8 cellular contexts compared by ENCODE assay signal in the genomic region with DNA sequence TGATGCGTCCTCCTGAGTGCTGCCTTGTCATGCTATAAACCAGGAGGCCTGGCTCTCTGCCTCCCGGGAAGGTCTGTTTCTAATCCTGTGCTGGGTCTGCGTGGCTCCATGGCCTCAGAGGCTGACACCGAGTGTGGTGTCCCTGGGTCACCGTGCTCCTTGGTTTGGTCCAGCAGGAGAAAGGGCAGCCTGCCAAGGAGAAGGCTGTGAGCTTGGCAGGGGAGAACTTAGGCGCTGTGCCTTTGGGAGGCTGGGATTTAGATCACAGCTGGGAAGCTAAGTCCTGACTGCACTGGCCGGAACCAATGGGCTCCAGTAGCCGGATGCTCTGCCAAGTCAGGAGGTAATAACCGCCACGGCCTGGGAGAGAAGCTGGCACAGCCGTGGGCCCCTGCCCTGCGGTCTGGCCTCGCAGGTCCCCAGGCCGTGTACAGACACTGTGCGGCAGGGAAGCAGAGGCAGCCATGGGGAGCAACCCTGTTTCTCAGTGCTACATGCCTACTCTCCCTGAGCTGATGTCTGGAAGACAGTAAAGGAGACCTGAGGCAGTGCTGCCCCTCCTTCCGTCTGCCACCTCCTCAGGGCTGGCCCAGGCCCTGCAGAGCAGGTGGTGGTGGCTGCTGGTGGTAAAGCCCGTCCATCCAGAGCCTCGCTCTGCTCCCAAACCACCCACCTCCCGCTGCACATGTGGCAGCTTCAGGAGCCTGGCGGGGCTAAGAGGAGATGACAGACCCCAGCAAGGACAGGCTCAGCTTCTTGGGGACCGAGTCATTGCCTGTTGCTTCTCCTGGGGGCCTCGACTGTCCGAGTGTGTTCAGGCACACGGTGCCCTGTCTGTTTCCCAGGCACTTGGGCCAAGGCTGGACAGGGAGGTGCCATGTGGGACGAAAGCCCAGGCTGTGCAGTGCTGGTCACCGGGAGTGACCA. TPM values are rescaled to one million over a fixed set of nuclear protein-coding genes. Genes with fewer than 3 reads are reported as not detected.
DNase-seq lines count a peak whose midpoint lies in the region; ATAC-seq, FAIRE-seq and TF ChIP-seq lines count a peak whose summit lies in the region.

No MANE protein-coding gene starts in this region.

- H4K20me1 ChIP-seq in keratinocyte (ENCODE audit: control insufficient read depth, extremely low read depth, insufficient read depth, low read length) = no peaks in the 10 kb centered on the region

- no peak for ATAC-seq in HG03108 (IDR thresholded peaks at IDR 0.05; ENCODE audit: unreplicated experiment)

- dilution Hi-C loops in keratinocyte (cut with MboI; ENCODE audit: extremely low pct_ligation_motif_present, low sequenced_read_pairs) = no loop called here

- H3K9me3 ChIP-seq in keratinocyte (ENCODE audit: control insufficient read depth, low read depth, low read length) (no peaks in the 10 kb centered on the region), stomach smooth muscle (ENCODE audit: control insufficient read depth in 2 of 2, low read length in 2 of 2) (no peaks in the 10 kb centered on the region)

- no peak overlapping the region for H3K9ac ChIP-seq in keratinocyte (ENCODE audit: control insufficient read depth, extremely low read depth, insufficient read depth, low read length)
- H3K9ac ChIP-seq in stomach smooth muscle (ENCODE audit: low read length in 2 of 2) = peak overlapping the region; percentile 21 to 37

- no peak overlapping the region for H3K27ac ChIP-seq in keratinocyte (ENCODE audit: control insufficient read depth, insufficient read depth, low read length)
- no peak overlapping the region for H3K27ac ChIP-seq in stomach smooth muscle (ENCODE audit: low read length)

- H3K4me2 ChIP-seq in keratinocyte (ENCODE audit: control insufficient read depth, extremely low read depth, insufficient read depth, low read depth, low read length) = peak overlapping the region; percentile 58

- no peaks in the 10 kb centered on the region for H3K79me2 ChIP-seq in keratinocyte (ENCODE audit: control insufficient read depth, insufficient read depth, low read length)

- H3K27me3 ChIP-seq in keratinocyte (ENCODE audit: control insufficient read depth, extremely low read depth, insufficient read depth, low read length) (peaks cover 28% of the 10 kb centered on the region), stomach smooth muscle (ENCODE audit: control insufficient read depth in 1 of 2, insufficient read depth in 2 of 2, low read length in 2 of 2) (peaks cover 0 to 5% of the 10 kb centered on the region in 2 donors)

- no peaks in the 10 kb centered on the region for H3K9me1 ChIP-seq in keratinocyte (ENCODE audit: control insufficient read depth, extremely low read depth, insufficient read depth, low read length)

- no peak overlapping the region for H2AFZ ChIP-seq in keratinocyte (ENCODE audit: control insufficient read depth, low read length)

- H3K4me3 ChIP-seq in cardiac fibroblast (replicated peaks in 1 of 2; ENCODE audit: low read depth in 2 of 2, low read length in 2 of 2) (no peak overlapping the region), keratinocyte (ENCODE audit: control insufficient read depth in 2 of 3, extremely low read depth in 1 of 3, insufficient read depth in 2 of 3, low read depth in 1 of 3, low read length in 3 of 3) (no peak overlapping the region), stomach smooth muscle (ENCODE audit: low read length in 2 of 2) (peak overlapping the region in 1 of 2 donors; percentile 52)

- DNase-seq in HCEC 1CT (peak; percentile 83), cardiac fibroblast (ENCODE audit: low read depth in 2 of 2) (peak; percentile 65 to 91), keratinocyte (ENCODE audit: low read depth, low spot score) (no peak), inferior parietal cortex (ENCODE audit: extremely low spot score) (no peak), NCI-H2227 treated with DMSO at 0.1 percent for 48 hours (lab: John Stamatoyannopoulos, UW) (no peak)
- no peak for DNase-seq in stimulated activated naive CD4-positive, alpha-beta T cell treated with Interleukin-2 at 50 U/mL for 16 hours (lab: John Stamatoyannopoulos, UW)

- H3K4me1 ChIP-seq in keratinocyte (ENCODE audit: control insufficient read depth, extremely low read depth, insufficient read depth, low read length) (peaks cover 17% of the 10 kb centered on the region), stomach smooth muscle (ENCODE audit: control insufficient read depth, insufficient read depth, low read length) (peaks cover 25% of the 10 kb centered on the region)

- FAIRE-seq in keratinocyte (lab: Jason Lieb, UNC) = no peak

- H3K36me3 ChIP-seq in keratinocyte (ENCODE audit: control insufficient read depth in 2 of 2, extremely low read depth in 1 of 2, insufficient read depth in 2 of 2, low read length in 2 of 2) = no peaks in the 10 kb centered on the region
- no peaks in the 10 kb centered on the region for H3K36me3 ChIP-seq in stomach smooth muscle (ENCODE audit: control insufficient read depth in 2 of 2, insufficient read depth in 2 of 2, low read length in 2 of 2)

- no peak for TF ChIP-seq CTCF in cardiac fibroblast (IDR thresholded peaks at IDR 0.05; ENCODE audit: low read depth, low read length)
- no peak for TF ChIP-seq CTCF in keratinocyte (optimal IDR thresholded peaks at IDR 0.05 in 1 of 3, IDR thresholded peaks at IDR 0.05 in 1 of 3, conservative IDR thresholded peaks at IDR 0.05 in 1 of 3; ENCODE audit: extremely low read depth in 1 of 3, insufficient read depth in 2 of 3, low read length in 3 of 3)

RNA-seq across cellular contexts. Expression of a gene that starts 44.9 kb away (rescaled TPM):
- polyA plus RNA-seq in keratinocyte = 0.03 to 0.10 TPM in 2 of 3 replicates, not detected in the other
- polyA plus RNA-seq in keratinocyte (2011; ENCODE audit: low read depth) = not detected
- 0.04 and 0.08 TPM in 2 replicates for polyA plus RNA-seq in keratinocyte (2011; cell fraction: cytosol; rRNA removed)
- polyA plus RNA-seq in keratinocyte (2011; cell fraction: nucleus; rRNA removed) = 0.32 and 0.92 TPM in 2 replicates
- 0.03 and 0.06 TPM in 2 replicates for polyA plus RNA-seq in keratinocyte (2012; ENCODE audit: low replicate concordance)
- 0.19 to 2.3 TPM (median 1.0 TPM) in 3 replicates for polyA minus RNA-seq in keratinocyte
- polyA minus RNA-seq in keratinocyte (2011; cell fraction: cytosol; rRNA and poly(A)+ RNA removed) = not detected
- 0.31 and 0.42 TPM in 2 replicates for polyA minus RNA-seq in keratinocyte (2011; cell fraction: nucleus; rRNA and poly(A)+ RNA removed)

Comparison
In these comparisons a context has a peak if more than half of its experiments do, and no peak if none do; other contexts are left out.
1. DNase-seq: peak in HCEC 1CT (single experiment) and cardiac fibroblast (2 of 2); none in keratinocyte (single experiment), inferior parietal cortex (single experiment), NCI-H2227 treated with DMSO at 0.1 percent for 48 hours (single experiment) and stimulated activated naive CD4-positive, alpha-beta T cell treated with Interleukin-2 at 50 U/mL for 16 hours (single experiment).